In genomic region chr14:61332658-61333029, GRCh38 we compare ENCODE assay signal across 17 cellular contexts. TPM values are rescaled to one million over a fixed set of nuclear protein-coding genes. Genes with fewer than 3 reads are reported as not detected.
DNase-seq lines count a peak whose midpoint lies in the region; ATAC-seq lines count a peak whose summit lies in the region.
"Had no signal": no experiment of that assay in that cellular context is flagged by ENCODE, and none has a peak within 500 bp of the region (broad histone marks: within the 10 kb centered on the region; RNA-seq: fewer than 3 reads in every experiment).

No MANE protein-coding gene starts in this region.

- peak; percentile 8 to 30 for ATAC-seq in activated T-cell treated with anti-CD3 and anti-CD28 coated beads, Interleukin-2, amount 50 U/mL, for 72 hours (replicated peaks in 1 of 2)
- peak; percentile 13 for ATAC-seq in T-helper 17 cell
- peak; percentile 23 for ATAC-seq in stimulated activated naive CD8-positive, alpha-beta T cell treated with anti-CD3 and anti-CD28 coated beads, Interleukin-15, amount 100 ng/mL, for 72 hours
- ATAC-seq in HG02970 (IDR thresholded peaks at IDR 0.05; ENCODE audit: low FRiP score, unreplicated experiment), result no peak
- ATAC-seq: left cardiac atrium had no signal

- H3K27me3 Mint-ChIP-seq in activated T-cell treated with anti-CD3 and anti-CD28 coated beads, Interleukin-2, amount 50 U/mL, for 72 hours (ENCODE audit: low read depth), result no peaks in the 10 kb centered on the region
- no peaks in the 10 kb centered on the region for H3K27me3 Mint-ChIP-seq in T-helper 17 cell
- H3K27me3 Mint-ChIP-seq in stimulated activated naive CD8-positive, alpha-beta T cell treated with anti-CD3 and anti-CD28 coated beads, Interleukin-15, amount 100 ng/mL, for 72 hours, result no peaks in the 10 kb centered on the region

- H3K36me3 ChIP-seq in effector memory CD4-positive, alpha-beta T cell (ENCODE audit: control insufficient read depth, insufficient read depth, low read length), result no peaks in the 10 kb centered on the region
- H3K36me3 ChIP-seq: colonic mucosa had no signal

- H3K36me3 Mint-ChIP-seq in activated T-cell treated with anti-CD3 and anti-CD28 coated beads, Interleukin-2, amount 50 U/mL, for 72 hours (ENCODE audit: insufficient read depth in 2 of 2), result peaks cover 5 to 10% of the 10 kb centered on the region in 2 donors
- H3K36me3 Mint-ChIP-seq in T-helper 17 cell (ENCODE audit: low read depth), result peaks cover 10% of the 10 kb centered on the region

- H3K4me3 ChIP-seq in effector memory CD4-positive, alpha-beta T cell (ENCODE audit: insufficient read depth, low read depth, low read length, poor library complexity, severe bottlenecking), result peak overlapping the region; percentile 48
- H3K4me3 ChIP-seq: colonic mucosa had no signal

- no peaks in the 10 kb centered on the region for H3K9me3 ChIP-seq in T-helper 17 cell (ENCODE audit: control insufficient read depth, low read length, poor library complexity, severe bottlenecking)
- no peaks in the 10 kb centered on the region for H3K9me3 ChIP-seq in effector memory CD4-positive, alpha-beta T cell (ENCODE audit: control insufficient read depth, low read length)
- H3K9me3 ChIP-seq: colonic mucosa had no signal

- peak in 1 of 2 donors; percentile 35 for DNase-seq in activated T-cell treated with anti-CD3 and anti-CD28 coated beads, Interleukin-2, amount 50 U/mL, for 72 hours
- no peak for DNase-seq in activated T-cell treated with anti-CD3 and anti-CD28 coated beads, Interleukin-2, amount 50 U/mL, for 48 hours
- DNase-seq in T-helper 17 cell (no peak), dermis blood vessel endothelial cell (no peak), NCI-H524 treated with DMSO at 0.1 percent for 48 hours (lab: John Stamatoyannopoulos, UW) (no peak)
- DNase-seq in effector memory CD4-positive, alpha-beta T cell, result no peak
- peak in 1 of 2 donors; percentile 37 for DNase-seq in stimulated activated naive CD8-positive, alpha-beta T cell treated with anti-CD3 and anti-CD28 coated beads, Interleukin-15, amount 100 ng/mL, for 72 hours
- DNase-seq: colonic mucosa, COR-L47, EL, left cardiac atrium, midbrain, NCI-H146, NCI-H226, retina had no signal

- peak overlapping the region; percentile 90 for H3K27ac ChIP-seq in effector memory CD4-positive, alpha-beta T cell (ENCODE audit: insufficient read depth, low read length, poor library complexity, severe bottlenecking)

- H3K9me3 Mint-ChIP-seq in activated T-cell treated with anti-CD3 and anti-CD28 coated beads, Interleukin-2, amount 50 U/mL, for 72 hours, result no peaks in the 10 kb centered on the region
- H3K9me3 Mint-ChIP-seq in stimulated activated naive CD8-positive, alpha-beta T cell treated with anti-CD3 and anti-CD28 coated beads, Interleukin-15, amount 100 ng/mL, for 72 hours, result no peaks in the 10 kb centered on the region

- peaks cover 96% of the 10 kb centered on the region for H3K4me1 Mint-ChIP-seq in activated T-cell treated with anti-CD3 and anti-CD28 coated beads, Interleukin-2, amount 50 U/mL, for 72 hours (ENCODE audit: low read depth)
- peaks cover 67% of the 10 kb centered on the region for H3K4me1 Mint-ChIP-seq in T-helper 17 cell
- peaks cover 87% of the 10 kb centered on the region for H3K4me1 Mint-ChIP-seq in stimulated activated naive CD8-positive, alpha-beta T cell treated with anti-CD3 and anti-CD28 coated beads, Interleukin-15, amount 100 ng/mL, for 72 hours

- H3K4me3 Mint-ChIP-seq in activated T-cell treated with anti-CD3 and anti-CD28 coated beads, Interleukin-2, amount 50 U/mL, for 72 hours, result peak overlapping the region; percentile 83 to 89
- peak overlapping the region; percentile 91 for H3K4me3 Mint-ChIP-seq in T-helper 17 cell
- peak overlapping the region; percentile 82 to 88 for H3K4me3 Mint-ChIP-seq in stimulated activated naive CD8-positive, alpha-beta T cell treated with anti-CD3 and anti-CD28 coated beads, Interleukin-15, amount 100 ng/mL, for 72 hours

- H3K4me1 ChIP-seq in effector memory CD4-positive, alpha-beta T cell (ENCODE audit: control insufficient read depth, insufficient read depth, low read length, poor library complexity, severe bottlenecking), result peaks cover 76% of the 10 kb centered on the region
- H3K4me1 ChIP-seq: colonic mucosa had no signal

- peak overlapping the region; percentile 90 for H3K27ac Mint-ChIP-seq in activated T-cell treated with anti-CD3 and anti-CD28 coated beads, Interleukin-2, amount 50 U/mL, for 72 hours
- peak overlapping the region; percentile 100 for H3K27ac Mint-ChIP-seq in T-helper 17 cell
- H3K27ac Mint-ChIP-seq in stimulated activated naive CD8-positive, alpha-beta T cell treated with anti-CD3 and anti-CD28 coated beads, Interleukin-15, amount 100 ng/mL, for 72 hours, result peak overlapping the region; percentile 85 to 98

- no peaks in the 10 kb centered on the region for H3K27me3 ChIP-seq in effector memory CD4-positive, alpha-beta T cell (replicated peaks; ENCODE audit: control insufficient read depth, insufficient read depth, low read length, poor library complexity, severe bottlenecking)
- H3K27me3 ChIP-seq: colonic mucosa had no signal

RNA-seq across cellular contexts. Expression of gene PRKCH, which starts 11.3 kb away (rescaled TPM):
- total RNA-seq in activated T-cell treated with anti-CD3 and anti-CD28 coated beads, Interleukin-2, amount 50 U/mL, for 72 hours, result 100 to 1,000 TPM; 127 to 143 TPM
- total RNA-seq in T-helper 17 cell, result 100 to 1,000 TPM; 328 to 342 TPM
- total RNA-seq in dermis blood vessel endothelial cell, result 312 and 327 TPM in 2 replicates

RNA-seq across cellular contexts. Expression of gene TMEM30B, which starts 51.5 kb away (rescaled TPM):
- 1 to 10 TPM; 2.2 to 3.4 TPM for total RNA-seq in activated T-cell treated with anti-CD3 and anti-CD28 coated beads, Interleukin-2, amount 50 U/mL, for 72 hours
- total RNA-seq in T-helper 17 cell (1 to 10 TPM; 3.5 to 4.1 TPM), dermis blood vessel endothelial cell (0.33 and 0.34 TPM in 2 replicates)
- total RNA-seq: M059J had no signal
